8 cellular contexts compared by ENCODE assay signal in genomic region chr16:57299719-57300386, GRCh38. TPM values are rescaled to one million over a fixed set of nuclear protein-coding genes. Genes with fewer than 3 reads are reported as not detected.
A peak's percentile ranks its signal among the peaks of the same experiment; 100 is the strongest.
DNase-seq lines count a peak whose midpoint lies in the region; ATAC-seq and TF ChIP-seq lines count a peak whose summit lies in the region.

No MANE protein-coding gene starts in this region.

- peaks cover 7% of the 10 kb centered on the region for H3K27me3 ChIP-seq in neural progenitor cell

- H3K9me3 Mint-ChIP-seq in neural progenitor cell = peaks cover 4% of the 10 kb centered on the region

- TF ChIP-seq CTCF in foreskin fibroblast (IDR thresholded peaks at IDR 0.05; ENCODE audit: low read depth, low read length) = no peak
- peak; percentile 26 for TF ChIP-seq CTCF in neural progenitor cell (IDR thresholded peaks at IDR 0.05)

- no peaks in the 10 kb centered on the region for H3K79me2 ChIP-seq in neural progenitor cell (ENCODE audit: low read depth)

- peak; percentile 89 for DNase-seq in DMS53 treated with DMSO at 0.1 percent for 48 hours (lab: John Stamatoyannopoulos, UW; ENCODE audit: unreplicated experiment)
- peak; percentile 89 to 92 for DNase-seq in Kasumi-1 (lab: John Stamatoyannopoulos, UW)
- DNase-seq in SHP77 (lab: John Stamatoyannopoulos, UW) = peak; percentile 89 to 92
- peak; percentile 30 for DNase-seq in activated gamma-delta T cell (lab: John Stamatoyannopoulos, UW)
- peak; percentile 74 to 95 for DNase-seq in foreskin fibroblast
- peak; percentile 94 for DNase-seq in neural progenitor cell (ENCODE audit: low spot score)
- peak; percentile 83 for DNase-seq in stromal cell of bone marrow (ENCODE audit: low read depth)

- no peak overlapping the region for H3K9ac ChIP-seq in neural progenitor cell

- H3K36me3 ChIP-seq in neural progenitor cell = no peaks in the 10 kb centered on the region

- no peak overlapping the region for H3K27ac ChIP-seq in neural progenitor cell

- H3F3A ChIP-seq in neural progenitor cell (ENCODE audit: low read depth) = peaks cover 19% of the 10 kb centered on the region

- no peaks in the 10 kb centered on the region for H3K9me3 ChIP-seq in neural progenitor cell (ENCODE audit: low read depth)

- H3K27ac Mint-ChIP-seq in neural progenitor cell = no peak overlapping the region

- H3K4me2 ChIP-seq in neural progenitor cell = peak overlapping the region; percentile 72

- H3K36me3 Mint-ChIP-seq in neural progenitor cell = no peaks in the 10 kb centered on the region

- peak; percentile 53 for ATAC-seq in GM21825 (IDR thresholded peaks at IDR 0.05; ENCODE audit: unreplicated experiment)

- H3K4me3 ChIP-seq in foreskin fibroblast (ENCODE audit: low read depth in 1 of 2, low read length in 2 of 2) (peak overlapping the region; percentile 56 to 57), neural progenitor cell (peak overlapping the region; percentile 67)

- no peaks in the 10 kb centered on the region for H4K20me1 ChIP-seq in neural progenitor cell (ENCODE audit: low read depth)

- peak overlapping the region; percentile 96 for H2AFZ ChIP-seq in neural progenitor cell (replicated peaks)

- peaks cover 4% of the 10 kb centered on the region for H3K4me1 Mint-ChIP-seq in neural progenitor cell

- H3K4me1 ChIP-seq in neural progenitor cell = peaks cover 5% of the 10 kb centered on the region

- peaks cover 12% of the 10 kb centered on the region for H3K27me3 Mint-ChIP-seq in neural progenitor cell (ENCODE audit: insufficient read depth, low read depth)

- no peak overlapping the region for H3K4me3 Mint-ChIP-seq in neural progenitor cell

RNA-seq across cellular contexts. Expression of gene PLLP, which starts 15.4 kb away (rescaled TPM):
- total RNA-seq in neural progenitor cell (ENCODE audit: low replicate concordance) = 0.86 and 1.6 TPM in 2 replicates

RNA-seq across cellular contexts. Expression of gene ARL2BP, which starts 54.8 kb away (rescaled TPM):
- 36.1 and 41.5 TPM in 2 replicates for total RNA-seq in neural progenitor cell (ENCODE audit: low replicate concordance)

RNA-seq across cellular contexts. Expression of gene CCL22, which starts 58.7 kb away (rescaled TPM):
- total RNA-seq in neural progenitor cell (ENCODE audit: low replicate concordance) = not detected in 2 replicates

Comparison
In these comparisons a context has a peak if more than half of its experiments do, and no peak if none do; other contexts are left out.
1. DNase-seq: peak in every context shown above with its lines; median percentile 94 in neural progenitor cell; 90 in Kasumi-1; 90 in SHP77; 89 in DMS53 treated with DMSO at 0.1 percent for 48 hours; 84 in foreskin fibroblast; 83 in stromal cell of bone marrow; 30 in activated gamma-delta T cell.